30 cellular contexts compared by ENCODE assay signal in the genomic region with DNA sequence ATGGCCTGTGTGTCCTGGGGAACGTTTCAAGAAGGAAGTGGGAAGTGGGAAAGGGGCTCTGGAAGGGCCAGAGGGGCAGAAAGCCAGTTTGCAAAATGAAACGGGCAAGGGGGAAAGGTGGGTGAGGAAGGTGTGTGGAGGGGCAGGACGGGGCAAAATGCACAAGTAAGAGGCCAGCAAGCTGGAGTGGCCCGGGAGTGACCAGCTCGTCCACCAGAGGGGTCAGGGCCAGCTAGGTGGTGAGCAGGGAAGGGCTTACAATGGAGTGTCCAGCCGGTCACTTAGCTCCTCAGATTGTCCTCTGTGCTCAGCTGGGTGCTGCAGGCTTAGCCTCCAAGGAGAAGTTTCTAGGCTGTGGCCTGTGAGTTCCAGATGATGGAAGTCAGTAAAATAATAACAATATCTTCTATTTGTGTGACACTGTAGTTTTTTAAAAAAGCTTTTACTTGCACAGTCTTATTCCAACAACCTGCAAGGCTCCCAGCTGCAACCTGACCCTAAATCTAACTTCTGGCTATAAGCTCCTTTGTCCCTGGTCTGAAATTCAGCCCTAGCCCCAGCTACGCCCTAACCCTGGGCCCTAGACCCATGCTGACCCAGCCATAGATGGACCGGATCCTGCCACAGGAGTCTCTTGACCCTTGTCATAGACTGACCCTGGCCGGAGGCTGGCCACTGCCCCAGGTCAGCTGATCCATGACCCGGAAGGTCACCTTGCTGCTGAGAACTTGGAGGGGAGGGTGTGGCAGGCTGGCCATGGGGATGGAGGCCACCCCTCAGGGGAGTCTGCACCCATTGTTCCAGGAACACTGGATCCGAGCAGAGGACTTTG. TPM values are rescaled to one million over a fixed set of nuclear protein-coding genes. Genes with fewer than 3 reads are reported as not detected.
DNase-seq lines count a peak whose midpoint lies in the region; ATAC-seq, FAIRE-seq and TF ChIP-seq lines count a peak whose summit lies in the region.
"Had no signal": no experiment of that assay in that cellular context is flagged by ENCODE, and none has a peak within 500 bp of the region (broad histone marks: within the 10 kb centered on the region; RNA-seq: fewer than 3 reads in every experiment).

No MANE protein-coding gene starts in this region.

- no peak for FAIRE-seq in GM12878 (lab: Jason Lieb, UNC)
- FAIRE-seq: endometrium, H1, TTC549 had no signal

- POLR2A ChIA-PET in activated CD4-positive, alpha-beta T cell treated with anti-CD3 and anti-CD28 coated beads, Interleukin-2, amount 10 ng/mL, durations not matched to agents 7 days and 5 days (lab: Charles Lee) = no interaction called here
- POLR2A ChIA-PET in GM12878 (lab: Charles Lee) = interaction anchor here (1.6 kb wide), 2 partner anchors 11 to 38 kb away, joined by 6 to 8 read pairs; a partner anchor contains a TSS

- H2AFZ ChIP-seq in GM12878 (ENCODE audit: control insufficient read depth, low read depth, low read length) = no peak overlapping the region
- H2AFZ ChIP-seq in osteoblast (ENCODE audit: low read length) = no peak overlapping the region
- H2AFZ ChIP-seq: hepatocyte had no signal

- RAD21 ChIA-PET in GM12878 (lab: Charles Lee; ENCODE audit: unreplicated experiment) = interaction anchor here (1.2 to 2.2 kb wide), 3 partner anchors 11 to 38 kb away, joined by 6 to 15 read pairs (median 8); a partner anchor contains a TSS

- no peak for TF ChIP-seq EP300 in GM12878 (IDR thresholded peaks at IDR 0.05; ENCODE audit: borderline replicate concordance in 1 of 2, control insufficient read depth in 1 of 2, low read depth in 2 of 2, low read length in 2 of 2)

- H3K4me1 ChIP-seq in GM12878 (ENCODE audit: control insufficient read depth, insufficient read depth, low read length) = peaks cover 17% of the 10 kb centered on the region
- H3K4me1 ChIP-seq in osteoblast (ENCODE audit: insufficient read depth, low read length) = peaks cover 38% of the 10 kb centered on the region
- H3K4me1 ChIP-seq: prostate gland had no signal

- H3K27me3 ChIP-seq in GM12878 (replicated peaks in 1 of 2; ENCODE audit: control insufficient read depth in 2 of 2, insufficient read depth in 2 of 2, low read length in 1 of 2) (no peaks in the 10 kb centered on the region; a peak in 1 of 4 replicates), osteoblast (ENCODE audit: insufficient read depth, low read length) (no peaks in the 10 kb centered on the region)
- H3K27me3 ChIP-seq: gastrocnemius medialis, hepatocyte, neutrophil, testis, uterus had no signal

- intact Hi-C loops in GM12878 (cut with micrococcal nuclease; ENCODE audit: unreplicated experiment) = no loop called here

- peaks cover 21% of the 10 kb centered on the region for H3K4me1 Mint-ChIP-seq in activated CD4-positive, alpha-beta T cell treated with anti-CD3 and anti-CD28 coated beads, Interleukin-2, amount 10 ng/mL, durations not matched to agents 7 days and 5 days

- BruUV-seq in GM12878 (replicated peaks; lab: Mats Ljungman, UMichigan) = no TSS peak

- peaks cover 7% of the 10 kb centered on the region for H3K9me3 Mint-ChIP-seq in activated CD4-positive, alpha-beta T cell treated with anti-CD3 and anti-CD28 coated beads, Interleukin-2, amount 10 ng/mL, durations not matched to agents 7 days and 5 days

- H3K27ac Mint-ChIP-seq in activated CD4-positive, alpha-beta T cell treated with anti-CD3 and anti-CD28 coated beads, Interleukin-2, amount 10 ng/mL, durations not matched to agents 7 days and 5 days = peak overlapping the region; percentile 54

- TF ChIP-seq POLR2A in GM12878 (IDR thresholded peaks at IDR 0.05; ENCODE audit: low read depth, low read length) = no peak

- no peak overlapping the region for H3K4me3 Mint-ChIP-seq in activated CD4-positive, alpha-beta T cell treated with anti-CD3 and anti-CD28 coated beads, Interleukin-2, amount 10 ng/mL, durations not matched to agents 7 days and 5 days
- H3K4me3 Mint-ChIP-seq: CD4-positive, CD25-positive, alpha-beta regulatory T cell had no signal

- SMC1A ChIA-PET in GM12878 (lab: Charles Lee; ENCODE audit: uncharacterized antibody, unreplicated experiment) = interaction anchor here (0.9 to 2.5 kb wide), 5 partner anchors 11 to 184 kb away, joined by 3 to 16 read pairs (median 15); a partner anchor contains a TSS

- H3K36me3 ChIP-seq in GM12878 (ENCODE audit: control insufficient read depth in 2 of 2, insufficient read depth in 2 of 2, low read length in 1 of 2) (no peaks in the 10 kb centered on the region), osteoblast (ENCODE audit: insufficient read depth, low read length) (no peaks in the 10 kb centered on the region)
- H3K36me3 ChIP-seq: gastrocnemius medialis, neutrophil, prostate gland, uterus had no signal

- peak overlapping the region; percentile 33; the same call in 1 of the 2 replicates for H3K9ac ChIP-seq in GM12878 (ENCODE audit: control insufficient read depth, insufficient read depth, low read length)
- H3K9ac ChIP-seq: KMS-11 had no signal

- TF ChIP-seq CTCF in GM12864 (IDR thresholded peaks at IDR 0.05; ENCODE audit: low read depth, low read length, missing control alignments) = no peak
- TF ChIP-seq CTCF in GM12878 (IDR thresholded peaks at IDR 0.05 in 2 of 3, conservative IDR thresholded peaks at IDR 0.05 in 1 of 3; ENCODE audit: control insufficient read depth in 2 of 3, extremely low read depth in 1 of 3, insufficient read depth in 1 of 3, low read depth in 3 of 3, low read length in 3 of 3) = no peak
- TF ChIP-seq CTCF in osteoblast (IDR thresholded peaks at IDR 0.05; ENCODE audit: extremely low read depth, low read depth, low read length) = no peak

- peak overlapping the region; percentile 41 for H3K27ac ChIP-seq in GM12878 (ENCODE audit: control insufficient read depth, insufficient read depth)
- H3K27ac ChIP-seq in osteoblast (ENCODE audit: low read depth, low read length) = no peak overlapping the region
- H3K27ac ChIP-seq: gastrocnemius medialis, hepatocyte, KMS-11, prostate gland, RWPE1, SK-N-MC, testis, uterus had no signal

- in situ Hi-C loops in GM12878 (cut with MboI) = no loop called here

- no peak for TF ChIP-seq RAD21 in GM12878 (IDR thresholded peaks at IDR 0.05; ENCODE audit: insufficient read depth, low read depth, low read length)

- H4K20me1 ChIP-seq in GM12878 (ENCODE audit: control insufficient read depth, insufficient read depth) (no peaks in the 10 kb centered on the region), osteoblast (ENCODE audit: insufficient read depth, low read length) (no peaks in the 10 kb centered on the region)

- H3K4me2 ChIP-seq in GM12878 (ENCODE audit: control insufficient read depth, insufficient read depth) (peak overlapping the region; percentile 90), osteoblast (ENCODE audit: insufficient read depth, low read length) (no peak overlapping the region)
- H3K4me2 ChIP-seq: hepatocyte had no signal

- DNase-seq in activated CD4-positive, alpha-beta T cell treated with anti-CD3 and anti-CD28 coated beads, Interleukin-2, amount 10 ng/mL, durations not matched to agents 7 days and 5 days = no peak
- DNase-seq in activated CD4-positive, alpha-beta T cell treated with anti-CD3 and anti-CD28 coated beads, Interleukin-2, amount 50 U/mL, for 1 hour = no peak
- DNase-seq in GM12864 (ENCODE audit: low read depth) (no peak), GM12878 (ENCODE audit: low read depth, low spot score) (no peak), osteoblast (ENCODE audit: insufficient read length, low spot score, missing footprints) (peak; percentile 75), NCI-H2171 treated with DMSO at 0.1 percent for 48 hours (lab: John Stamatoyannopoulos, UW) (no peak), epidermal melanocyte (ENCODE audit: insufficient read length, low spot score) (no peak)
- DNase-seq: CD4-positive, CD25-positive, alpha-beta regulatory T cell; central memory CD4-positive, alpha-beta T cell; dermis blood vessel endothelial cell; DND-41; gastrocnemius medialis; left cardiac atrium; NCI-H1417 treated with DMSO at 0.1 percent for 48 hours; NCI-H2081 treated with DMSO at 0.1 percent for 48 hours; NCI-H446; NCI-H82; stimulated activated naive CD4-positive, alpha-beta T cell treated with Interleukin-2 at 50 U/mL for 16 hours; testis; uterus had no signal

- H3K9me3 ChIP-seq in GM12878 (replicated peaks; ENCODE audit: control insufficient read depth, insufficient read depth, low read length) (no peaks in the 10 kb centered on the region; the same call in 2 of the 3 replicates), osteoblast (ENCODE audit: low read depth, low read length) (no peaks in the 10 kb centered on the region)
- H3K9me3 ChIP-seq: gastrocnemius medialis, neutrophil, prostate gland, testis, uterus had no signal

- 59% methylated on average over 11 of the region's 11 CpGs for WGBS in GM12878 (ENCODE audit: insufficient coverage, insufficient replicate concordance, low lambda C conversion rate, missing lambda C conversion rate)

- H3K79me2 ChIP-seq in GM12878 (ENCODE audit: control insufficient read depth, insufficient read depth, low read length) (no peaks in the 10 kb centered on the region), osteoblast (ENCODE audit: insufficient read depth, low read length) (no peaks in the 10 kb centered on the region)
- H3K79me2 ChIP-seq: hepatocyte had no signal

- ATAC-seq in GM12878 (no peak), HG03520 (IDR thresholded peaks at IDR 0.05; ENCODE audit: unreplicated experiment) (no peak)
- ATAC-seq: gastrocnemius medialis, left cardiac atrium had no signal

- CTCF ChIA-PET in activated CD4-positive, alpha-beta T cell treated with anti-CD3 and anti-CD28 coated beads, Interleukin-2, amount 10 ng/mL, durations not matched to agents 7 days and 5 days (lab: Charles Lee) = interaction anchor here (1.1 kb wide), 1 partner anchor 137 kb away, joined by 3 read pairs; a partner anchor contains a TSS
- CTCF ChIA-PET in GM12878 (lab: Yijun Ruan, JAX) = interaction anchor here (0.9 to 2.2 kb wide), 4 partner anchors 10 to 85 kb away, joined by 3 to 13 read pairs (median 8); a partner anchor contains a TSS

- H3K27me3 Mint-ChIP-seq in activated CD4-positive, alpha-beta T cell treated with anti-CD3 and anti-CD28 coated beads, Interleukin-2, amount 10 ng/mL, durations not matched to agents 7 days and 5 days = peaks cover 14% of the 10 kb centered on the region

- peak overlapping the region; percentile 0; the same call in 1 of the 2 replicates for H3K4me3 ChIP-seq in GM12864 (ENCODE audit: low read depth, low read length)
- peak overlapping the region; percentile 54 for H3K4me3 ChIP-seq in GM12878
- H3K4me3 ChIP-seq in osteoblast (ENCODE audit: insufficient read depth, low read length) = no peak overlapping the region
- H3K4me3 ChIP-seq: gastrocnemius medialis, hepatocyte, prostate gland, SK-N-MC, testis, uterus had no signal

- peaks cover 6% of the 10 kb centered on the region for H3K36me3 Mint-ChIP-seq in activated CD4-positive, alpha-beta T cell treated with anti-CD3 and anti-CD28 coated beads, Interleukin-2, amount 10 ng/mL, durations not matched to agents 7 days and 5 days (ENCODE audit: low read depth)
- H3K36me3 Mint-ChIP-seq: CD4-positive, CD25-positive, alpha-beta regulatory T cell had no signal

RNA-seq across cellular contexts. Expression of a gene that starts 29.2 kb away (rescaled TPM):
- total RNA-seq in activated CD4-positive, alpha-beta T cell treated with anti-CD3 and anti-CD28 coated beads, Interleukin-2, amount 10 ng/mL, durations not matched to agents 7 days and 5 days = under 1 TPM; 0.60 to 0.69 TPM
- total RNA-seq in GM12878 (2013; cell fraction: nucleolus; rRNA removed) = 7.6 and 14.2 TPM in 2 replicates
- total RNA-seq in GM12878 (2014; rRNA removed) (1.6 and 2.9 TPM in 2 replicates), GM12878 (2014; rRNA removed; fragmentation: Illumina TruSeq; extraction: Trizol) (1.6 and 2.2 TPM in 2 replicates), GM12878 (2021) (2.2 and 4.8 TPM in 2 replicates), osteoblast (under 0.01 TPM in 2 replicates)
- 0.83 TPM for polyA plus RNA-seq in GM12878 (2011; ENCODE audit: low read depth)
- polyA plus RNA-seq in GM12878 (2011; rRNA removed) (0.09 and 0.23 TPM in 2 replicates), GM12878 (2014; fragmentation: Illumina TruSeq; extraction: Trizol) (0.51 and 1.4 TPM in 2 replicates), GM12878 (2014; fragmentation: Nextera tagmentation; extraction: Ambion mirVana) (under 1 TPM; 0.08 to 0.18 TPM), GM12878 (2014; rRNA removed) (1.9 and 2.3 TPM in 2 replicates), GM12878 (2016; fragmentation: Nextera tagmentation; extraction: Ambion mirVana) (under 1 TPM; 0.67 to 0.92 TPM)
- polyA plus RNA-seq in GM12878 (2011; cell fraction: cytosol; rRNA removed) = 0.18 and 0.30 TPM in 2 replicates
- polyA plus RNA-seq in GM12878 (2011; cell fraction: nucleus; rRNA removed) = 0.85 and 1.2 TPM in 2 replicates
- 1.2 and 2.3 TPM in 2 replicates for polyA plus RNA-seq in GM12878 (2012)
- polyA minus RNA-seq in GM12878 (2011; rRNA and poly(A)+ RNA removed) = 0.07 and 0.46 TPM in 2 replicates
- polyA minus RNA-seq in GM12878 (2011; cell fraction: cytosol; rRNA and poly(A)+ RNA removed) = 0.13 TPM in 1 of 2 replicates, not detected in the other
- 0.48 TPM in 2 replicates for polyA minus RNA-seq in GM12878 (2011; cell fraction: nucleus; rRNA and poly(A)+ RNA removed)
- total RNA-seq: CD4-positive, CD25-positive, alpha-beta regulatory T cell; dermis blood vessel endothelial cell; H1 had no signal
- polyA plus RNA-seq: H1 had no signal

RNA-seq across cellular contexts. Expression of a gene that starts 38.4 kb away (rescaled TPM):
- 10 to 100 TPM; 43.0 to 46.9 TPM for total RNA-seq in activated CD4-positive, alpha-beta T cell treated with anti-CD3 and anti-CD28 coated beads, Interleukin-2, amount 10 ng/mL, durations not matched to agents 7 days and 5 days
- total RNA-seq in GM12878 (2013; cell fraction: nucleolus; rRNA removed) = 86.7 and 89.4 TPM in 2 replicates
- total RNA-seq in GM12878 (2014; rRNA removed) = 41.0 and 47.9 TPM in 2 replicates
- 66.4 and 68.9 TPM in 2 replicates for total RNA-seq in GM12878 (2014; rRNA removed; fragmentation: Illumina TruSeq; extraction: Trizol)
- total RNA-seq in GM12878 (2021) = 43.8 and 45.9 TPM in 2 replicates
- 20.0 TPM for polyA plus RNA-seq in GM12878 (2011; ENCODE audit: low read depth)
- polyA plus RNA-seq in GM12878 (2011; rRNA removed) = 48.6 and 68.4 TPM in 2 replicates
- polyA plus RNA-seq in GM12878 (2011; cell fraction: cytosol; rRNA removed) = 20.2 and 21.2 TPM in 2 replicates
- 23.2 and 30.5 TPM in 2 replicates for polyA plus RNA-seq in GM12878 (2011; cell fraction: nucleus; rRNA removed)
- polyA plus RNA-seq in GM12878 (2012) = 33.5 and 36.2 TPM in 2 replicates
- polyA plus RNA-seq in GM12878 (2014; fragmentation: Illumina TruSeq; extraction: Trizol) = 62.8 and 80.0 TPM in 2 replicates
- polyA plus RNA-seq in GM12878 (2014; fragmentation: Nextera tagmentation; extraction: Ambion mirVana) = 10 to 100 TPM; 21.9 to 34.2 TPM
- polyA plus RNA-seq in GM12878 (2014; rRNA removed) = 36.7 and 37.9 TPM in 2 replicates
- polyA plus RNA-seq in GM12878 (2016; fragmentation: Nextera tagmentation; extraction: Ambion mirVana) = 10 to 100 TPM; 45.6 to 53.7 TPM
- 21.1 and 32.0 TPM in 2 replicates for polyA minus RNA-seq in GM12878 (2011; rRNA and poly(A)+ RNA removed)
- polyA minus RNA-seq in GM12878 (2011; cell fraction: cytosol; rRNA and poly(A)+ RNA removed) = 12.8 and 14.9 TPM in 2 replicates
- 14.6 and 27.6 TPM in 2 replicates for polyA minus RNA-seq in GM12878 (2011; cell fraction: nucleus; rRNA and poly(A)+ RNA removed)
- total RNA-seq in osteoblast = 28.3 and 36.6 TPM in 2 replicates
